In the genomic region with DNA sequence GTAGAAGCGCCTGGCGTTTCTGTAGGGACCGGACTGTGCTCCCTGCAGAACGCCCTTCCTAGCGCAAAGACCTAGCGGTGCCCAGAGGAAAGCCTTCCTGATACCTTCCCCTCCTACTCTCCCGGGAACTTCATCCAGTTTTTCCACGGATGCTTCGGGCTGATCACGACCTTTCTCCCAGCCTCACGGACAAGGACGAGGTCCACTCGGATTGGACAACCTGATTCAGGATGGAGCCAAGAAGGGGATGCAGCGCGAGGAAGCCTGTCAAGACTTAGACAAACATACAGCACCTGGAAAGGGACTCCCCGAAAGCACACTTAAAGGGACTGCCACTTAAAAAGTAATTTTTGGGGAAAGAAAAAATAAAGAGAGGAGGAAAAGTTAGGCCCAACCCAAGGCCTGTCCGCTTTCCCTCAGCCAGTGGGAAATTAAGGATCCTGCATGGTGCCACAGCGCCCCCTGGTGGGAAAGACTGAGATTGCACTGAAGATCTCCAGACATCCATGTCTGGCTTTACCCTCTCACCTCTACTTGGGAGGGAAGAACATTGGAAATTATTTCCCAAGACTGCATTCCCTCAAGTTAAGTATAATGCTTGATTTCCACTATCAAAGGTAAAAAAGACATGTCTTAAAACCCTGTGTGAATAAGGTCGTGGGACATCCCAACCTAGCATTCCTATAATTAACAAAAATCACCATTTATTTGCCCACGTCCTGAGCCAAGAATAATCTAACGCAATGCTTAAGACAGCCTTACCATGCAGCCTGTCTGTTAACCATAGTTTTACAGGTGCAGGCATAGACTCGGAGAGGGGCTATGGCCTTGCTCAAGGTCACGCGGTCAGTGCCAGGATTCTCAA, we compare ENCODE assay signal across 8 cellular contexts. TPM values are rescaled to one million over a fixed set of nuclear protein-coding genes. Genes with fewer than 3 reads are reported as not detected.
A peak's percentile ranks its signal among the peaks of the same experiment; 100 is the strongest.
DNase-seq lines count a peak whose midpoint lies in the region; ATAC-seq and TF ChIP-seq lines count a peak whose summit lies in the region.

No MANE protein-coding gene starts in this region.

- DNase-seq in NCI-H2171 treated with DMSO at 0.1 percent for 48 hours (lab: John Stamatoyannopoulos, UW) (peak; percentile 19), NCI-H2171 (lab: John Stamatoyannopoulos, UW) (no peak), NB4 (ENCODE audit: low read depth) (peak; percentile 67), colonic mucosa (peak; percentile 77), lower lobe of right lung (peak; percentile 81), foreskin melanocyte (no peak)
- peak; percentile 54 to 76 for DNase-seq in activated CD4-positive, alpha-beta T cell treated with anti-CD3 and anti-CD28 coated beads for 4 hours
- peak; percentile 34 for DNase-seq in stimulated activated CD8-positive, alpha-beta memory T cell treated with anti-CD3 and anti-CD28 coated beads, Interleukin-12 subunit alpha, Interleukin-12 subunit beta, amount 100 ng/mL, for 4 hours (ENCODE audit: low read depth)

- H3K9me3 ChIP-seq in colonic mucosa (no peaks in the 10 kb centered on the region), lower lobe of right lung (no peaks in the 10 kb centered on the region)

- peak; percentile 75 to 81 for ATAC-seq in lower lobe of right lung

- H3K9ac ChIP-seq in colonic mucosa (ENCODE audit: low read depth in 2 of 2, low read length in 2 of 2): no peak overlapping the region

- H3K4me1 ChIP-seq in colonic mucosa: no peaks in the 10 kb centered on the region
- H3K4me1 ChIP-seq in lower lobe of right lung: peaks cover 33% of the 10 kb centered on the region

- TF ChIP-seq CTCF in NB4 (IDR thresholded peaks at IDR 0.05; ENCODE audit: low read depth, low read length): peak; percentile 94
- TF ChIP-seq CTCF in colonic mucosa (IDR thresholded peaks at IDR 0.05): peak; percentile 94
- TF ChIP-seq CTCF in lower lobe of right lung (IDR thresholded peaks at IDR 0.05): peak; percentile 98

- intact Hi-C loops in colonic mucosa (cut with DNase I) (loop anchor here (5.0 kb wide), 1 partner anchor 720 kb away; no protein-coding TSS in a partner anchor), lower lobe of right lung (cut with DNase I) (no loop called here)

- H3K27ac ChIP-seq in colonic mucosa (no peak overlapping the region), lower lobe of right lung (no peak overlapping the region)

- no peak overlapping the region for H3K4me3 ChIP-seq in NB4 (ENCODE audit: low read depth, low read length)
- no peak overlapping the region for H3K4me3 ChIP-seq in colonic mucosa
- H3K4me3 ChIP-seq in lower lobe of right lung: no peak overlapping the region

- H3K36me3 ChIP-seq in colonic mucosa (no peaks in the 10 kb centered on the region), lower lobe of right lung (no peaks in the 10 kb centered on the region)

- TF ChIP-seq POLR2A in NB4 (IDR thresholded peaks at IDR 0.05; ENCODE audit: extremely low read depth, insufficient read length): no peak

- H3K27me3 ChIP-seq in colonic mucosa (no peaks in the 10 kb centered on the region), lower lobe of right lung (ENCODE audit: low read depth) (no peaks in the 10 kb centered on the region)

RNA-seq across cellular contexts. Expression of gene COPS8, which starts 13.4 kb away (rescaled TPM):
- total RNA-seq in colonic mucosa: 10 to 100 TPM; 28.2 to 28.4 TPM
- 31.8 TPM for total RNA-seq in lower lobe of right lung

Comparison
In these comparisons a context has a peak if more than half of its experiments do, and no peak if none do; other contexts are left out.
1. DNase-seq: peak in NCI-H2171 treated with DMSO at 0.1 percent for 48 hours (single experiment), NB4 (single experiment), activated CD4-positive, alpha-beta T cell treated with anti-CD3 and anti-CD28 coated beads for 4 hours (2 of 2), colonic mucosa (single experiment), lower lobe of right lung (single experiment) and stimulated activated CD8-positive, alpha-beta memory T cell treated with anti-CD3 and anti-CD28 coated beads, Interleukin-12 subunit alpha, Interleukin-12 subunit beta, amount 100 ng/mL, for 4 hours (single experiment); none in NCI-H2171 (single experiment) and foreskin melanocyte (single experiment).
2. Peak in every context shown above with its lines, with median percentiles within 50 percentile points of each other: CTCF ChIP-seq.